In genomic region chr3:144369151-144369879, GRCh38 we compare ENCODE assay signal across 19 cellular contexts.
DNase-seq lines count a peak whose midpoint lies in the region; ATAC-seq lines count a peak whose summit lies in the region.
"Had no signal": no experiment of that assay in that cellular context is flagged by ENCODE, and none has a peak within 500 bp of the region (broad histone marks: within the 10 kb centered on the region; RNA-seq: fewer than 3 reads in every experiment).

No MANE protein-coding gene starts in this region.

- no peak for ATAC-seq in aorta (ENCODE audit: low FRiP score)
- no peak for ATAC-seq in HG03469 (IDR thresholded peaks at IDR 0.05; ENCODE audit: unreplicated experiment)
- ATAC-seq: activated T-helper 17 cell treated with anti-CD3 and anti-CD28 coated beads, Interleukin-2, amount 50 U/mL, for 72 hours; Panc1; SK-N-SH treated with all-trans-retinoic acid at 6 μM for 48 hours; stimulated activated naive CD8-positive, alpha-beta T cell treated with anti-CD3 and anti-CD28 coated beads, Interleukin-15, amount 100 ng/mL, for 72 hours had no signal

- no peaks in the 10 kb centered on the region for H3K36me3 ChIP-seq in aorta (ENCODE audit: control insufficient read depth in 1 of 2, insufficient read depth in 2 of 2, low read length in 1 of 2)
- H3K36me3 ChIP-seq: HAP-1, MG63, upper lobe of left lung had no signal

- 47 to 75% methylated on average over 2 of the region's 2 CpGs for WGBS in aorta, 2 donors

- intact Hi-C loops in aorta (cut with DNase I): no loop called here

- DNase-seq in COR-L47 (lab: John Stamatoyannopoulos, UW) (peak; percentile 100), NCI-H1105 treated with DMSO at 0.1 percent for 48 hours (lab: John Stamatoyannopoulos, UW) (peak; percentile 52), NCI-H748 (lab: John Stamatoyannopoulos, UW; ENCODE audit: unreplicated experiment) (peak; percentile 98), kidney tubule cell (ENCODE audit: low spot score) (peak; percentile 18), NCI-H524 treated with DMSO at 0.1 percent for 48 hours (lab: John Stamatoyannopoulos, UW) (no peak), aorta (no peak), DMS79 (lab: John Stamatoyannopoulos, UW) (no peak)
- DNase-seq: activated CD4-positive, alpha-beta T cell treated with anti-CD3 and anti-CD28 coated beads for 1 hour; MG63; NCI-H2029 treated with DMSO at 0.1 percent for 48 hours; stimulated activated CD4-positive, alpha-beta T cell treated with anti-CD3 and anti-CD28 coated beads, Interleukin-2, amount 100 ng/mL, for 48 hours; stimulated activated naive CD8-positive, alpha-beta T cell treated with anti-CD3 and anti-CD28 coated beads, Interleukin-15, amount 100 ng/mL, for 72 hours; upper lobe of left lung had no signal

- H3K4me1 ChIP-seq in aorta (ENCODE audit: control insufficient read depth in 1 of 2, insufficient read depth in 2 of 2, low read length in 2 of 2): no peaks in the 10 kb centered on the region
- H3K4me1 ChIP-seq: parathyroid adenoma, upper lobe of left lung had no signal

- peaks cover 3% of the 10 kb centered on the region for H3K9me3 ChIP-seq in aorta (ENCODE audit: control insufficient read depth, low read length)

- H3K27me3 ChIP-seq in aorta (ENCODE audit: control insufficient read depth in 1 of 2, insufficient read depth in 2 of 2, low read length in 1 of 2): no peaks in the 10 kb centered on the region
- H3K27me3 ChIP-seq: MG63, upper lobe of left lung had no signal

- H3K4me3 ChIP-seq in aorta (ENCODE audit: low read length in 2 of 2): no peak overlapping the region
- H3K4me3 ChIP-seq: HAP-1, MG63, upper lobe of left lung had no signal

- H3K27ac ChIP-seq in aorta (ENCODE audit: low read depth in 1 of 2, low read length in 2 of 2): no peak overlapping the region
- H3K27ac ChIP-seq: parathyroid adenoma, upper lobe of left lung had no signal

Comparison
In these comparisons a context has a peak if more than half of its experiments do, and no peak if none do; other contexts are left out.
1. DNase-seq: peak in COR-L47 (single experiment), NCI-H1105 treated with DMSO at 0.1 percent for 48 hours (single experiment), NCI-H748 (single experiment) and kidney tubule cell (single experiment); none in NCI-H524 treated with DMSO at 0.1 percent for 48 hours (single experiment), aorta (0 of 2) and DMS79 (single experiment).